In genomic region chr2:46548521-46549144, GRCh38 we compare ENCODE assay signal across 16 cellular contexts. TPM values are rescaled to one million over a fixed set of nuclear protein-coding genes. Genes with fewer than 3 reads are reported as not detected.
DNase-seq lines count a peak whose midpoint lies in the region; ATAC-seq, FAIRE-seq and TF ChIP-seq lines count a peak whose summit lies in the region.
"Had no signal": no experiment of that assay in that cellular context is flagged by ENCODE, and none has a peak within 500 bp of the region (broad histone marks: within the 10 kb centered on the region; RNA-seq: fewer than 3 reads in every experiment).

No MANE protein-coding gene starts in this region.

- CTCF ChIA-PET in GM12878 (lab: Yijun Ruan, JAX), result interaction anchor here (0.8 to 3.0 kb wide), 12 partner anchors 8 to 65 kb away, joined by 3 to 15 read pairs (median 4); no protein-coding TSS in a partner anchor

- intact Hi-C loops in right cardiac atrium (cut with DNase I), result no loop called here
- intact Hi-C loops in left ventricle myocardium superior (cut with micrococcal nuclease), result no loop called here
- intact Hi-C loops in GM12878 (cut with micrococcal nuclease; ENCODE audit: unreplicated experiment), result no loop called here
- intact Hi-C loops in vagina (cut with DNase I), result no loop called here

- H3K79me2 ChIP-seq in GM12878 (ENCODE audit: control insufficient read depth, insufficient read depth, low read length), result peaks cover 57% of the 10 kb centered on the region

- H3K27ac ChIP-seq in right cardiac atrium (ENCODE audit: low read length) (peak overlapping the region; percentile 93), GM12878 (ENCODE audit: control insufficient read depth, insufficient read depth) (peak overlapping the region; percentile 55), vagina (peak overlapping the region; percentile 39)

- H3K4me3 Mint-ChIP-seq in natural killer cell treated with Interleukin-12 subunit alpha and Interleukin-12 subunit beta and Interleukin-15 and Interleukin-18, amount 100 ng/mL, for 72 hours, result peak overlapping the region; percentile 41
- H3K4me3 Mint-ChIP-seq: activated naive CD4-positive, alpha-beta T cell treated with anti-CD3 and anti-CD28 coated beads, Interleukin-2, amount 10 ng/mL, durations not matched to agents 7 days and 5 days; neural crest cell had no signal

- SMC1A ChIA-PET in GM12878 (lab: Charles Lee; ENCODE audit: uncharacterized antibody, unreplicated experiment), result interaction anchor here (0.6 to 7.7 kb wide), 15 partner anchors 9 to 107 kb away, joined by 3 to 188 read pairs (median 5); no protein-coding TSS in a partner anchor

- TF ChIP-seq RAD21 in GM12878 (IDR thresholded peaks at IDR 0.05; ENCODE audit: insufficient read depth, low read depth, low read length), result no peak

- no peak overlapping the region for H3K9ac ChIP-seq in GM12878 (ENCODE audit: control insufficient read depth, insufficient read depth, low read length)
- H3K9ac ChIP-seq: SK-N-SH had no signal

- no peak for TF ChIP-seq EP300 in GM12878 (IDR thresholded peaks at IDR 0.05; ENCODE audit: borderline replicate concordance in 1 of 2, control insufficient read depth in 1 of 2, low read depth in 2 of 2, low read length in 2 of 2)

- RAD21 ChIA-PET in GM12878 (lab: Charles Lee; ENCODE audit: unreplicated experiment), result interaction anchor here (0.8 to 7.4 kb wide), 7 partner anchors 13 to 82 kb away, joined by 3 to 127 read pairs (median 8); no protein-coding TSS in a partner anchor

- ATAC-seq in right cardiac atrium (no peak), left ventricle myocardium superior (no peak), GM12878 (no peak)
- ATAC-seq in natural killer cell treated with Interleukin-12 subunit alpha and Interleukin-12 subunit beta and Interleukin-15 and Interleukin-18, amount 100 ng/mL, for 72 hours, result no peak
- ATAC-seq: left colon had no signal

- peaks cover 51% of the 10 kb centered on the region for H3K4me1 ChIP-seq in right cardiac atrium (ENCODE audit: control insufficient read depth, insufficient read depth, low read length)
- H3K4me1 ChIP-seq in GM12878 (ENCODE audit: control insufficient read depth, insufficient read depth, low read length), result peaks cover 55% of the 10 kb centered on the region
- peaks cover 85% of the 10 kb centered on the region for H3K4me1 ChIP-seq in vagina

- peak overlapping the region; percentile 28 to 83 for H3K27ac Mint-ChIP-seq in natural killer cell treated with Interleukin-12 subunit alpha and Interleukin-12 subunit beta and Interleukin-15 and Interleukin-18, amount 100 ng/mL, for 72 hours
- H3K27ac Mint-ChIP-seq: activated naive CD4-positive, alpha-beta T cell treated with anti-CD3 and anti-CD28 coated beads, Interleukin-2, amount 10 ng/mL, durations not matched to agents 7 days and 5 days had no signal

- no peaks in the 10 kb centered on the region for H3K27me3 Mint-ChIP-seq in natural killer cell treated with Interleukin-12 subunit alpha and Interleukin-12 subunit beta and Interleukin-15 and Interleukin-18, amount 100 ng/mL, for 72 hours

- peaks cover 81 to 83% of the 10 kb centered on the region in 2 donors for H3K4me1 Mint-ChIP-seq in natural killer cell treated with Interleukin-12 subunit alpha and Interleukin-12 subunit beta and Interleukin-15 and Interleukin-18, amount 100 ng/mL, for 72 hours (ENCODE audit: low read depth in 2 of 2)

- no peaks in the 10 kb centered on the region for H3K27me3 ChIP-seq in right cardiac atrium (ENCODE audit: control insufficient read depth, insufficient read depth)
- H3K27me3 ChIP-seq in GM12878 (replicated peaks in 1 of 2; ENCODE audit: control insufficient read depth in 2 of 2, insufficient read depth in 2 of 2, low read length in 1 of 2), result no peaks in the 10 kb centered on the region
- H3K27me3 ChIP-seq in vagina, result no peaks in the 10 kb centered on the region
- H3K27me3 ChIP-seq: cardiac muscle cell had no signal

- BruUV-seq in GM12878 (replicated peaks; lab: Mats Ljungman, UMichigan), result no TSS peak

- 69% methylated on average over 8 of the region's 8 CpGs for WGBS in right cardiac atrium
- 44% methylated on average over 8 of the region's 8 CpGs for whole genome bisulfite sequencing in GM12878 (ENCODE audit: insufficient coverage, insufficient replicate concordance, low lambda C conversion rate, missing lambda C conversion rate)

- H3K36me3 Mint-ChIP-seq in natural killer cell treated with Interleukin-12 subunit alpha and Interleukin-12 subunit beta and Interleukin-15 and Interleukin-18, amount 100 ng/mL, for 72 hours, result peaks cover 5% of the 10 kb centered on the region

- H3K9me3 Mint-ChIP-seq in natural killer cell treated with Interleukin-12 subunit alpha and Interleukin-12 subunit beta and Interleukin-15 and Interleukin-18, amount 100 ng/mL, for 72 hours, result no peaks in the 10 kb centered on the region
- H3K9me3 Mint-ChIP-seq: activated naive CD4-positive, alpha-beta T cell treated with anti-CD3 and anti-CD28 coated beads, Interleukin-2, amount 10 ng/mL, durations not matched to agents 7 days and 5 days; neural crest cell had no signal

- no peaks in the 10 kb centered on the region for H4K20me1 ChIP-seq in GM12878 (ENCODE audit: control insufficient read depth, insufficient read depth)

- H3K4me2 ChIP-seq in GM12878 (ENCODE audit: control insufficient read depth, insufficient read depth), result peak overlapping the region; percentile 94
- H3K4me2 ChIP-seq: SK-N-SH had no signal

- no peak overlapping the region for H2AFZ ChIP-seq in GM12878 (ENCODE audit: control insufficient read depth, low read depth, low read length)

- H3K36me3 ChIP-seq in GM12878 (ENCODE audit: control insufficient read depth in 2 of 2, insufficient read depth in 2 of 2, low read length in 1 of 2), result peaks cover 0 to 4% of the 10 kb centered on the region in 2 experiments; a peak in 3 of 4 replicates
- H3K36me3 ChIP-seq in vagina, result peaks cover 0 to 3% of the 10 kb centered on the region in 2 donors

- H3K4me3 ChIP-seq in right cardiac atrium (ENCODE audit: low read length) (no peak overlapping the region), GM12878 (peak overlapping the region; percentile 36; the same call in 1 of the 2 replicates), vagina (peak overlapping the region in 1 of 2 donors; percentile 18)
- H3K4me3 ChIP-seq: cardiac muscle cell had no signal

- in situ Hi-C loops in GM12878 (cut with MboI), result no loop called here

- TF ChIP-seq POLR2A in GM12878 (IDR thresholded peaks at IDR 0.05; ENCODE audit: low read depth, low read length), result no peak
- no peak for TF ChIP-seq POLR2A in vagina (IDR thresholded peaks at IDR 0.05)

- FAIRE-seq in GM12878 (lab: Jason Lieb, UNC), result no peak

- DNase-seq in right cardiac atrium, result no peak
- no peak for DNase-seq in left ventricle myocardium superior
- no peak for DNase-seq in GM12878 (ENCODE audit: low read depth, low spot score)
- DNase-seq in natural killer cell treated with Interleukin-12 subunit alpha and Interleukin-12 subunit beta and Interleukin-15 and Interleukin-18, amount 100 ng/mL, for 72 hours (ENCODE audit: low spot score), result no peak
- DNase-seq in vagina (ENCODE audit: extremely low spot score in 2 of 2), result peak in 1 of 2 donors; percentile 82
- DNase-seq in NCI-H2081 (lab: John Stamatoyannopoulos, UW), result no peak
- no peak for DNase-seq in NK-92 treated with Interleukin-12 subunit alpha and Interleukin-12 subunit beta, amount 100 ng/mL, for 24 hours (lab: John Stamatoyannopoulos, UW)
- no peak for DNase-seq in NCI-H748 treated with DMSO at 0.1 percent for 48 hours (lab: John Stamatoyannopoulos, UW)
- DNase-seq: ACHN; activated naive CD4-positive, alpha-beta T cell treated with anti-CD3 and anti-CD28 coated beads, Interleukin-2, amount 10 ng/mL, durations not matched to agents 7 days and 5 days; erythroblast; left colon; SK-N-SH; WERI-Rb-1 had no signal

- H3K9me3 ChIP-seq in right cardiac atrium (ENCODE audit: control insufficient read depth, low read length) (no peaks in the 10 kb centered on the region), GM12878 (replicated peaks; ENCODE audit: control insufficient read depth, insufficient read depth, low read length) (no peaks in the 10 kb centered on the region), vagina (no peaks in the 10 kb centered on the region)
- H3K9me3 ChIP-seq: SK-N-SH had no signal

- POLR2A ChIA-PET in GM12878 (lab: Charles Lee), result interaction anchor here (0.8 to 7.7 kb wide), 9 partner anchors 9 to 66 kb away, joined by 3 to 91 read pairs (median 4); no protein-coding TSS in a partner anchor

- TF ChIP-seq CTCF in GM12878 (IDR thresholded peaks at IDR 0.05 in 2 of 3, conservative IDR thresholded peaks at IDR 0.05 in 1 of 3; ENCODE audit: control insufficient read depth in 2 of 3, extremely low read depth in 1 of 3, insufficient read depth in 1 of 3, low read depth in 3 of 3, low read length in 3 of 3) (no peak), vagina (IDR thresholded peaks at IDR 0.05) (no peak)

RNA-seq across cellular contexts. Expression of gene ATP6V1E2, which starts 6.3 kb away (rescaled TPM):
- total RNA-seq in right cardiac atrium, result 1 to 10 TPM; 3.4 to 7.0 (median 6.3) TPM
- polyA plus RNA-seq in right cardiac atrium, result 3.5 TPM
- 6.1 TPM for total RNA-seq in left ventricle myocardium superior
- total RNA-seq in GM12878 (2013; cell fraction: nucleolus; rRNA removed), result 14.5 and 16.0 TPM in 2 replicates
- total RNA-seq in GM12878 (2014; rRNA removed), result 7.5 and 8.8 TPM in 2 replicates
- total RNA-seq in GM12878 (2014; rRNA removed; fragmentation: Illumina TruSeq; extraction: Trizol), result 7.9 and 8.3 TPM in 2 replicates
- total RNA-seq in GM12878 (2021), result 6.8 and 8.9 TPM in 2 replicates
- 5.3 TPM for polyA plus RNA-seq in GM12878 (2011; ENCODE audit: low read depth)
- polyA plus RNA-seq in GM12878 (2011; rRNA removed), result 8.2 and 9.4 TPM in 2 replicates
- polyA plus RNA-seq in GM12878 (2011; cell fraction: cytosol; rRNA removed), result 8.1 and 8.3 TPM in 2 replicates
- 9.7 and 10.9 TPM in 2 replicates for polyA plus RNA-seq in GM12878 (2011; cell fraction: nucleus; rRNA removed)
- polyA plus RNA-seq in GM12878 (2012), result 7.6 and 9.1 TPM in 2 replicates
- polyA plus RNA-seq in GM12878 (2014; fragmentation: Illumina TruSeq; extraction: Trizol), result 8.6 and 9.0 TPM in 2 replicates
- 1 to 10 TPM; 2.7 to 3.9 TPM for polyA plus RNA-seq in GM12878 (2014; fragmentation: Nextera tagmentation; extraction: Ambion mirVana)
- 5.9 and 6.4 TPM in 2 replicates for polyA plus RNA-seq in GM12878 (2014; rRNA removed)
- 1 to 10 TPM; 5.4 to 6.7 TPM for polyA plus RNA-seq in GM12878 (2016; fragmentation: Nextera tagmentation; extraction: Ambion mirVana)
- 8.4 and 9.1 TPM in 2 replicates for polyA minus RNA-seq in GM12878 (2011; rRNA and poly(A)+ RNA removed)
- polyA minus RNA-seq in GM12878 (2011; cell fraction: cytosol; rRNA and poly(A)+ RNA removed), result 4.2 and 6.7 TPM in 2 replicates
- polyA minus RNA-seq in GM12878 (2011; cell fraction: nucleus; rRNA and poly(A)+ RNA removed), result 6.5 and 9.8 TPM in 2 replicates
- 1 to 10 TPM; 3.7 to 7.2 TPM for total RNA-seq in natural killer cell treated with Interleukin-12 subunit alpha and Interleukin-12 subunit beta and Interleukin-15 and Interleukin-18, amount 100 ng/mL, for 72 hours
- total RNA-seq in vagina, result 4.2 TPM

RNA-seq across cellular contexts. Expression of gene RHOQ, which starts 6.3 kb away (rescaled TPM):
- total RNA-seq in right cardiac atrium (100 to 1,000 TPM; 144 to 169 (median 162) TPM), left ventricle myocardium superior (462 TPM), GM12878 (2014; rRNA removed) (23.6 and 26.9 TPM in 2 replicates), GM12878 (2014; rRNA removed; fragmentation: Illumina TruSeq; extraction: Trizol) (30.9 and 32.2 TPM in 2 replicates), GM12878 (2021) (25.6 and 28.3 TPM in 2 replicates), vagina (121 TPM)
- polyA plus RNA-seq in right cardiac atrium (103 TPM), GM12878 (2011; rRNA removed) (79.6 and 87.5 TPM in 2 replicates), GM12878 (2014; fragmentation: Illumina TruSeq; extraction: Trizol) (39.3 and 43.3 TPM in 2 replicates), GM12878 (2014; fragmentation: Nextera tagmentation; extraction: Ambion mirVana) (10 to 100 TPM; 11.7 to 12.2 TPM), GM12878 (2014; rRNA removed) (24.0 and 25.7 TPM in 2 replicates), GM12878 (2016; fragmentation: Nextera tagmentation; extraction: Ambion mirVana) (1 to 10 TPM; 4.6 to 6.0 TPM)
- 132 and 135 TPM in 2 replicates for total RNA-seq in GM12878 (2013; cell fraction: nucleolus; rRNA removed)
- 26.9 TPM for polyA plus RNA-seq in GM12878 (2011; ENCODE audit: low read depth)
- polyA plus RNA-seq in GM12878 (2011; cell fraction: cytosol; rRNA removed), result 38.2 and 51.3 TPM in 2 replicates
- polyA plus RNA-seq in GM12878 (2011; cell fraction: nucleus; rRNA removed), result 113 and 146 TPM in 2 replicates
- polyA plus RNA-seq in GM12878 (2012), result 48.1 and 55.1 TPM in 2 replicates
- 45.8 and 52.7 TPM in 2 replicates for polyA minus RNA-seq in GM12878 (2011; rRNA and poly(A)+ RNA removed)
- 14.4 and 17.3 TPM in 2 replicates for polyA minus RNA-seq in GM12878 (2011; cell fraction: cytosol; rRNA and poly(A)+ RNA removed)
- polyA minus RNA-seq in GM12878 (2011; cell fraction: nucleus; rRNA and poly(A)+ RNA removed), result 60.0 and 84.1 TPM in 2 replicates
- 10 to 100 TPM; 36.8 to 49.1 TPM for total RNA-seq in natural killer cell treated with Interleukin-12 subunit alpha and Interleukin-12 subunit beta and Interleukin-15 and Interleukin-18, amount 100 ng/mL, for 72 hours

Comparison
In these comparisons a context has a peak if more than half of its experiments do, and no peak if none do; other contexts are left out.
1. H3K27ac ChIP-seq: peak in every context shown above with its lines; median percentile 93 in right cardiac atrium; 55 in GM12878; 39 in vagina.